ENCODE assay signal across 1 cellular context in the genomic region with DNA sequence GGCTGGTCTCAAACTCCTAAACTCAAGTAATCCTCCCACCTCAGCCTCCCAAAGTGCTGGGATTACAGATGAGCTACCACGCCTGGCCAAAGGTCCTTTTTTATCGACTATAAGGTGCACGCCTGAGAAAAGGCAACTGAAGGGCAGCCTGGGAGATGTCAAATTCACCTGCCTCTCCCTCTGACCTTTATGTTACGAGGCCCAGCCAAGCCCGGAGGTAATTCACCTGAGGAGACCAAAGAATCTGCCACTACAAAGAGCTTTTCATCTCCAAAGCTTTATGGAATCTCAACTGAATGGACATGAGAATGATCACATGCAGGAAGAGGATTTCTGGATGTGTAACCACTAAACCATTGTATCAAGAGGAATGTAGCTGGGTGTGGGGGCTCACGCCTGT.
TF ChIP-seq lines count a peak whose summit lies in the region.

No MANE protein-coding gene starts in this region.

TF ChIP-seq in HepG2, 621 proteins besides CTCF, POLR2A, EP300 and RAD21:
- TF ChIP-seq ZFX (CRISPR knock-in tag; IDR thresholded peaks at IDR 0.05; ENCODE audit: low read depth) (no peak), KLF11 (CRISPR knock-in tag; IDR thresholded peaks at IDR 0.05) (no peak), CREB1 (IDR thresholded peaks at IDR 0.05) (no peak), CREB1 (CRISPR knock-in tag; IDR thresholded peaks at IDR 0.05) (no peak), ZNF775 (CRISPR knock-in tag; IDR thresholded peaks at IDR 0.05; ENCODE audit: borderline replicate concordance) (no peak), MXI1 (IDR thresholded peaks at IDR 0.05; ENCODE audit: borderline replicate concordance, low read depth, low read length) (no peak), ZBTB7A (CRISPR knock-in tag; IDR thresholded peaks at IDR 0.05) (no peak), HNF4A (CRISPR knock-in tag; IDR thresholded peaks at IDR 0.05) (0 out of 2 replicates have a peak, but pooled peaks have one; percentile 9), HDAC2 (CRISPR knock-in tag; IDR thresholded peaks at IDR 0.05) (0 out of 2 replicates have a peak, but pooled peaks have one; percentile 13)
- TF ChIP-seq, protein P1, sequence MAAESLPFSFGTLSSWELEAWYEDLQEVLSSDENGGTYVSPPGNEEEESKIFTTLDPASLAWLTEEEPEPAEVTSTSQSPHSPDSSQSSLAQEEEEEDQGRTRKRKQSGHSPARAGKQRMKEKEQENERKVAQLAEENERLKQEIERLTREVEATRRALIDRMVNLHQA (CRISPR knock-in tag; IDR thresholded peaks at IDR 0.05), result no peak
- TF ChIP-seq, protein P2, sequence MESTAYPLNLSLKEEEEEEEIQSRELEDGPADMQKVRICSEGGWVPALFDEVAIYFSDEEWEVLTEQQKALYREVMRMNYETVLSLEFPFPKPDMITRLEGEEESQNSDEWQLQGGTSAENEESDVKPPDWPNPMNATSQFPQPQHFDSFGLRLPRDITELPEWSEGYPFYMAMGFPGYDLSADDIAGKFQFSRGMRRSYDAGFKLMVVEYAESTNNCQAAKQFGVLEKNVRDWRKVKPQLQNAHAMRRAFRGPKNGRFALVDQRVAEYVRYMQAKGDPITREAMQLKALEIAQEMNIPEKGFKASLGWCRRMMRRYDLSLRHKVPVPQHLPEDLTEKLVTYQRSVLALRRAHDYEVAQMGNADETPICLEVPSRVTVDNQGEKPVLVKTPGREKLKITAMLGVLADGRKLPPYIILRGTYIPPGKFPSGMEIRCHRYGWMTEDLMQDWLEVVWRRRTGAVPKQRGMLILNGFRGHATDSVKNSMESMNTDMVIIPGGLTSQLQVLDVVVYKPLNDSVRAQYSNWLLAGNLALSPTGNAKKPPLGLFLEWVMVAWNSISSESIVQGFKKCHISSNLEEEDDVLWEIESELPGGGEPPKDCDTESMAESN (CRISPR knock-in tag; conservative IDR thresholded peaks at IDR 0.05), result no peak
- TF ChIP-seq, protein P3, sequence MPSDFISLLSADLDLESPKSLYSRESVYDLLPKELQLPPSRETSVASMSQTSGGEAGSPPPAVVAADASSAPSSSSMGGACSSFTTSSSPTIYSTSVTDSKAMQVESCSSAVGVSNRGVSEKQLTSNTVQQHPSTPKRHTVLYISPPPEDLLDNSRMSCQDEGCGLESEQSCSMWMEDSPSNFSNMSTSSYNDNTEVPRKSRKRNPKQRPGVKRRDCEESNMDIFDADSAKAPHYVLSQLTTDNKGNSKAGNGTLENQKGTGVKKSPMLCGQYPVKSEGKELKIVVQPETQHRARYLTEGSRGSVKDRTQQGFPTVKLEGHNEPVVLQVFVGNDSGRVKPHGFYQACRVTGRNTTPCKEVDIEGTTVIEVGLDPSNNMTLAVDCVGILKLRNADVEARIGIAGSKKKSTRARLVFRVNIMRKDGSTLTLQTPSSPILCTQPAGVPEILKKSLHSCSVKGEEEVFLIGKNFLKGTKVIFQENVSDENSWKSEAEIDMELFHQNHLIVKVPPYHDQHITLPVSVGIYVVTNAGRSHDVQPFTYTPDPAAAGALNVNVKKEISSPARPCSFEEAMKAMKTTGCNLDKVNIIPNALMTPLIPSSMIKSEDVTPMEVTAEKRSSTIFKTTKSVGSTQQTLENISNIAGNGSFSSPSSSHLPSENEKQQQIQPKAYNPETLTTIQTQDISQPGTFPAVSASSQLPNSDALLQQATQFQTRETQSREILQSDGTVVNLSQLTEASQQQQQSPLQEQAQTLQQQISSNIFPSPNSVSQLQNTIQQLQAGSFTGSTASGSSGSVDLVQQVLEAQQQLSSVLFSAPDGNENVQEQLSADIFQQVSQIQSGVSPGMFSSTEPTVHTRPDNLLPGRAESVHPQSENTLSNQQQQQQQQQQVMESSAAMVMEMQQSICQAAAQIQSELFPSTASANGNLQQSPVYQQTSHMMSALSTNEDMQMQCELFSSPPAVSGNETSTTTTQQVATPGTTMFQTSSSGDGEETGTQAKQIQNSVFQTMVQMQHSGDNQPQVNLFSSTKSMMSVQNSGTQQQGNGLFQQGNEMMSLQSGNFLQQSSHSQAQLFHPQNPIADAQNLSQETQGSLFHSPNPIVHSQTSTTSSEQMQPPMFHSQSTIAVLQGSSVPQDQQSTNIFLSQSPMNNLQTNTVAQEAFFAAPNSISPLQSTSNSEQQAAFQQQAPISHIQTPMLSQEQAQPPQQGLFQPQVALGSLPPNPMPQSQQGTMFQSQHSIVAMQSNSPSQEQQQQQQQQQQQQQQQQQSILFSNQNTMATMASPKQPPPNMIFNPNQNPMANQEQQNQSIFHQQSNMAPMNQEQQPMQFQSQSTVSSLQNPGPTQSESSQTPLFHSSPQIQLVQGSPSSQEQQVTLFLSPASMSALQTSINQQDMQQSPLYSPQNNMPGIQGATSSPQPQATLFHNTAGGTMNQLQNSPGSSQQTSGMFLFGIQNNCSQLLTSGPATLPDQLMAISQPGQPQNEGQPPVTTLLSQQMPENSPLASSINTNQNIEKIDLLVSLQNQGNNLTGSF (CRISPR knock-in tag; IDR thresholded peaks at IDR 0.05), result 0 out of 2 replicates have a peak, but pooled peaks have one; percentile 42
- TF ChIP-seq, protein P4, sequence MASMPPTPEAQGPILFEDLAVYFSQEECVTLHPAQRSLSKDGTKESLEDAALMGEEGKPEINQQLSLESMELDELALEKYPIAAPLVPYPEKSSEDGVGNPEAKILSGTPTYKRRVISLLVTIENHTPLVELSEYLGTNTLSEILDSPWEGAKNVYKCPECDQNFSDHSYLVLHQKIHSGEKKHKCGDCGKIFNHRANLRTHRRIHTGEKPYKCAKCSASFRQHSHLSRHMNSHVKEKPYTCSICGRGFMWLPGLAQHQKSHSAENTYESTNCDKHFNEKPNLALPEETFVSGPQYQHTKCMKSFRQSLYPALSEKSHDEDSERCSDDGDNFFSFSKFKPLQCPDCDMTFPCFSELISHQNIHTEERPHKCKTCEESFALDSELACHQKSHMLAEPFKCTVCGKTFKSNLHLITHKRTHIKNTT (CRISPR knock-in tag; IDR thresholded peaks at IDR 0.05), result no peak
- TF ChIP-seq, protein P5, sequence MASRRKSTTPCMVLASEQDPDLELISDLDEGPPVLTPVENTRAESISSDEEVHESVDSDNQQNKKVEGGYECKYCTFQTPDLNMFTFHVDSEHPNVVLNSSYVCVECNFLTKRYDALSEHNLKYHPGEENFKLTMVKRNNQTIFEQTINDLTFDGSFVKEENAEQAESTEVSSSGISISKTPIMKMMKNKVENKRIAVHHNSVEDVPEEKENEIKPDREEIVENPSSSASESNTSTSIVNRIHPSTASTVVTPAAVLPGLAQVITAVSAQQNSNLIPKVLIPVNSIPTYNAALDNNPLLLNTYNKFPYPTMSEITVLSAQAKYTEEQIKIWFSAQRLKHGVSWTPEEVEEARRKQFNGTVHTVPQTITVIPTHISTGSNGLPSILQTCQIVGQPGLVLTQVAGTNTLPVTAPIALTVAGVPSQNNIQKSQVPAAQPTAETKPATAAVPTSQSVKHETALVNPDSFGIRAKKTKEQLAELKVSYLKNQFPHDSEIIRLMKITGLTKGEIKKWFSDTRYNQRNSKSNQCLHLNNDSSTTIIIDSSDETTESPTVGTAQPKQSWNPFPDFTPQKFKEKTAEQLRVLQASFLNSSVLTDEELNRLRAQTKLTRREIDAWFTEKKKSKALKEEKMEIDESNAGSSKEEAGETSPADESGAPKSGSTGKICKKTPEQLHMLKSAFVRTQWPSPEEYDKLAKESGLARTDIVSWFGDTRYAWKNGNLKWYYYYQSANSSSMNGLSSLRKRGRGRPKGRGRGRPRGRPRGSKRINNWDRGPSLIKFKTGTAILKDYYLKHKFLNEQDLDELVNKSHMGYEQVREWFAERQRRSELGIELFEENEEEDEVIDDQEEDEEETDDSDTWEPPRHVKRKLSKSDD (CRISPR knock-in tag; IDR thresholded peaks at IDR 0.05; ENCODE audit: low read depth), result no peak
- TF ChIP-seq, protein P6, sequence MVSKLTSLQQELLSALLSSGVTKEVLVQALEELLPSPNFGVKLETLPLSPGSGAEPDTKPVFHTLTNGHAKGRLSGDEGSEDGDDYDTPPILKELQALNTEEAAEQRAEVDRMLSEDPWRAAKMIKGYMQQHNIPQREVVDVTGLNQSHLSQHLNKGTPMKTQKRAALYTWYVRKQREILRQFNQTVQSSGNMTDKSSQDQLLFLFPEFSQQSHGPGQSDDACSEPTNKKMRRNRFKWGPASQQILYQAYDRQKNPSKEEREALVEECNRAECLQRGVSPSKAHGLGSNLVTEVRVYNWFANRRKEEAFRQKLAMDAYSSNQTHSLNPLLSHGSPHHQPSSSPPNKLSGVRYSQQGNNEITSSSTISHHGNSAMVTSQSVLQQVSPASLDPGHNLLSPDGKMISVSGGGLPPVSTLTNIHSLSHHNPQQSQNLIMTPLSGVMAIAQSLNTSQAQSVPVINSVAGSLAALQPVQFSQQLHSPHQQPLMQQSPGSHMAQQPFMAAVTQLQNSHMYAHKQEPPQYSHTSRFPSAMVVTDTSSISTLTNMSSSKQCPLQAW (CRISPR knock-in tag; IDR thresholded peaks at IDR 0.05), result 0 out of 2 replicates have a peak, but pooled peaks have one; percentile 21
- TF ChIP-seq, protein P7, sequence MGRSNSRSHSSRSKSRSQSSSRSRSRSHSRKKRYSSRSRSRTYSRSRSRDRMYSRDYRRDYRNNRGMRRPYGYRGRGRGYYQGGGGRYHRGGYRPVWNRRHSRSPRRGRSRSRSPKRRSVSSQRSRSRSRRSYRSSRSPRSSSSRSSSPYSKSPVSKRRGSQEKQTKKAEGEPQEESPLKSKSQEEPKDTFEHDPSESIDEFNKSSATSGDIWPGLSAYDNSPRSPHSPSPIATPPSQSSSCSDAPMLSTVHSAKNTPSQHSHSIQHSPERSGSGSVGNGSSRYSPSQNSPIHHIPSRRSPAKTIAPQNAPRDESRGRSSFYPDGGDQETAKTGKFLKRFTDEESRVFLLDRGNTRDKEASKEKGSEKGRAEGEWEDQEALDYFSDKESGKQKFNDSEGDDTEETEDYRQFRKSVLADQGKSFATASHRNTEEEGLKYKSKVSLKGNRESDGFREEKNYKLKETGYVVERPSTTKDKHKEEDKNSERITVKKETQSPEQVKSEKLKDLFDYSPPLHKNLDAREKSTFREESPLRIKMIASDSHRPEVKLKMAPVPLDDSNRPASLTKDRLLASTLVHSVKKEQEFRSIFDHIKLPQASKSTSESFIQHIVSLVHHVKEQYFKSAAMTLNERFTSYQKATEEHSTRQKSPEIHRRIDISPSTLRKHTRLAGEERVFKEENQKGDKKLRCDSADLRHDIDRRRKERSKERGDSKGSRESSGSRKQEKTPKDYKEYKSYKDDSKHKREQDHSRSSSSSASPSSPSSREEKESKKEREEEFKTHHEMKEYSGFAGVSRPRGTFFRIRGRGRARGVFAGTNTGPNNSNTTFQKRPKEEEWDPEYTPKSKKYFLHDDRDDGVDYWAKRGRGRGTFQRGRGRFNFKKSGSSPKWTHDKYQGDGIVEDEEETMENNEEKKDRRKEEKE (IDR thresholded peaks at IDR 0.05), result no peak
- TF ChIP-seq, protein P8, sequence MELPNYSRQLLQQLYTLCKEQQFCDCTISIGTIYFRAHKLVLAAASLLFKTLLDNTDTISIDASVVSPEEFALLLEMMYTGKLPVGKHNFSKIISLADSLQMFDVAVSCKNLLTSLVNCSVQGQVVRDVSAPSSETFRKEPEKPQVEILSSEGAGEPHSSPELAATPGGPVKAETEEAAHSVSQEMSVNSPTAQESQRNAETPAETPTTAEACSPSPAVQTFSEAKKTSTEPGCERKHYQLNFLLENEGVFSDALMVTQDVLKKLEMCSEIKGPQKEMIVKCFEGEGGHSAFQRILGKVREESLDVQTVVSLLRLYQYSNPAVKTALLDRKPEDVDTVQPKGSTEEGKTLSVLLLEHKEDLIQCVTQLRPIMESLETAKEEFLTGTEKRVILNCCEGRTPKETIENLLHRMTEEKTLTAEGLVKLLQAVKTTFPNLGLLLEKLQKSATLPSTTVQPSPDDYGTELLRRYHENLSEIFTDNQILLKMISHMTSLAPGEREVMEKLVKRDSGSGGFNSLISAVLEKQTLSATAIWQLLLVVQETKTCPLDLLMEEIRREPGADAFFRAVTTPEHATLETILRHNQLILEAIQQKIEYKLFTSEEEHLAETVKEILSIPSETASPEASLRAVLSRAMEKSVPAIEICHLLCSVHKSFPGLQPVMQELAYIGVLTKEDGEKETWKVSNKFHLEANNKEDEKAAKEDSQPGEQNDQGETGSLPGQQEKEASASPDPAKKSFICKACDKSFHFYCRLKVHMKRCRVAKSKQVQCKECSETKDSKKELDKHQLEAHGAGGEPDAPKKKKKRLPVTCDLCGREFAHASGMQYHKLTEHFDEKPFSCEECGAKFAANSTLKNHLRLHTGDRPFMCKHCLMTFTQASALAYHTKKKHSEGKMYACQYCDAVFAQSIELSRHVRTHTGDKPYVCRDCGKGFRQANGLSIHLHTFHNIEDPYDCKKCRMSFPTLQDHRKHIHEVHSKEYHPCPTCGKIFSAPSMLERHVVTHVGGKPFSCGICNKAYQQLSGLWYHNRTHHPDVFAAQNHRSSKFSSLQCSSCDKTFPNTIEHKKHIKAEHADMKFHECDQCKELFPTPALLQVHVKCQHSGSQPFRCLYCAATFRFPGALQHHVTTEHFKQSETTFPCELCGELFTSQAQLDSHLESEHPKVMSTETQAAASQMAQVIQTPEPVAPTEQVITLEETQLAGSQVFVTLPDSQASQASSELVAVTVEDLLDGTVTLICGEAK (IDR thresholded peaks at IDR 0.05), result no peak
- TF ChIP-seq, protein P8 (CRISPR knock-in tag; IDR thresholded peaks at IDR 0.05), result peak; percentile 33; the same call in 1 of the 2 replicates
